ENCODE assay signal across 1 cellular context in genomic region chr19:57803265-57803593, GRCh38.
TF ChIP-seq lines count a peak whose summit lies in the region.

No MANE protein-coding gene starts in this region.

TF ChIP-seq in HepG2, 621 proteins besides CTCF, POLR2A, EP300 and RAD21:
- TF ChIP-seq CBFB (CRISPR knock-in tag; IDR thresholded peaks at IDR 0.05), result no peak
- TF ChIP-seq U2AF2 (IDR thresholded peaks at IDR 0.05; ENCODE audit: low read depth, low read length), result peak; percentile 91; the same call in 1 of the 2 replicates
